Comparison of ENCODE assay signal across 3 cellular contexts in genomic region chr1:52905376-52905698, GRCh38.
TF ChIP-seq lines count a peak whose summit lies in the region.

No MANE protein-coding gene starts in this region.

TF ChIP-seq in IMR-90, 13 proteins besides CTCF, POLR2A, EP300 and RAD21:
- TF ChIP-seq RCOR1 (IDR thresholded peaks at IDR 0.05; ENCODE audit: insufficient replicate concordance, low read length) = no peak
- TF ChIP-seq FOS (IDR thresholded peaks at IDR 0.05; ENCODE audit: low read depth, low read length) = no peak
- TF ChIP-seq SMC3 (IDR thresholded peaks at IDR 0.05; ENCODE audit: low read depth, low read length) = no peak
- TF ChIP-seq RFX5 (IDR thresholded peaks at IDR 0.05; ENCODE audit: low read depth, low read length) = no peak
- TF ChIP-seq NFE2L2 (IDR thresholded peaks at IDR 0.05; ENCODE audit: low read depth, low read length) = no peak
- TF ChIP-seq ELK1 (IDR thresholded peaks at IDR 0.05; ENCODE audit: borderline replicate concordance, low read depth, low read length) = no peak
- TF ChIP-seq CHD1 (IDR thresholded peaks at IDR 0.05; ENCODE audit: low read depth, low read length) = no peak
- no peak for TF ChIP-seq BHLHE40 (IDR thresholded peaks at IDR 0.05; ENCODE audit: low read depth, low read length)
- no peak for TF ChIP-seq CEBPB (IDR thresholded peaks at IDR 0.05; ENCODE audit: low read depth, low read length)
- no peak for TF ChIP-seq MAZ (IDR thresholded peaks at IDR 0.05; ENCODE audit: borderline replicate concordance, low read depth, low read length)
- no peak for TF ChIP-seq USF2 (IDR thresholded peaks at IDR 0.05; ENCODE audit: low read depth, low read length)
- TF ChIP-seq MXI1 (IDR thresholded peaks at IDR 0.05; ENCODE audit: borderline replicate concordance, low read depth, low read length) = no peak
- TF ChIP-seq MAFK (IDR thresholded peaks at IDR 0.05; ENCODE audit: low read depth, low read length) = no peak

TF ChIP-seq in K562, 482 proteins besides CTCF, POLR2A, EP300 and RAD21 (continues in another document):
- TF ChIP-seq HOMEZ (CRISPR knock-in tag; IDR thresholded peaks at IDR 0.05) (no peak), ZNF124 (CRISPR knock-in tag; IDR thresholded peaks at IDR 0.05) (no peak), SRSF3 (IDR thresholded peaks at IDR 0.05; ENCODE audit: insufficient read depth, low read length) (no peak), ZNF592 (IDR thresholded peaks at IDR 0.05) (0 out of 2 replicates have a peak, but pooled peaks have one; percentile 24), ZSCAN29 (IDR thresholded peaks at IDR 0.05) (no peak), MEF2A (IDR thresholded peaks at IDR 0.05; ENCODE audit: control insufficient read depth, low read depth, low read length) (0 out of 2 replicates have a peak, but pooled peaks have one; percentile 2), U2AF1 (optimal IDR thresholded peaks at IDR 0.05; ENCODE audit: low read depth, low read length) (no peak), EGR1 (conservative IDR thresholded peaks at IDR 0.05) (no peak), JUN (IDR thresholded peaks at IDR 0.05; ENCODE audit: borderline replicate concordance, low read depth, low read length) (no peak), JUN (CRISPR knock-in tag; IDR thresholded peaks at IDR 0.05; ENCODE audit: borderline replicate concordance) (no peak), ZBTB1 (CRISPR knock-in tag; IDR thresholded peaks at IDR 0.05; ENCODE audit: borderline replicate concordance, low read depth) (no peak), L3MBTL2 (IDR thresholded peaks at IDR 0.05) (0 out of 2 replicates have a peak, but pooled peaks have one; percentile 7), HMG20B (CRISPR knock-in tag; IDR thresholded peaks at IDR 0.05) (no peak), HDAC6 (IDR thresholded peaks at IDR 0.05; ENCODE audit: low read depth, low read length) (no peak), KLF10 (CRISPR knock-in tag; IDR thresholded peaks at IDR 0.05) (no peak), AFF4 (CRISPR knock-in tag; IDR thresholded peaks at IDR 0.05) (no peak), NFE2 (IDR thresholded peaks at IDR 0.05; ENCODE audit: low read depth) (no peak)

TF ChIP-seq in HepG2, 621 proteins besides CTCF, POLR2A, EP300 and RAD21:
- TF ChIP-seq CHD2 (IDR thresholded peaks at IDR 0.05; ENCODE audit: low read depth, low read length) (no peak), ZNF7 (CRISPR knock-in tag; IDR thresholded peaks at IDR 0.05) (no peak), KLF15 (CRISPR knock-in tag; IDR thresholded peaks at IDR 0.05; ENCODE audit: borderline replicate concordance) (no peak), ZNF10 (CRISPR knock-in tag; IDR thresholded peaks at IDR 0.05; ENCODE audit: borderline replicate concordance, low read depth) (no peak), MED1 (CRISPR knock-in tag; IDR thresholded peaks at IDR 0.05) (no peak), ATF7 (IDR thresholded peaks at IDR 0.05) (no peak), ATF7 (CRISPR knock-in tag; IDR thresholded peaks at IDR 0.05) (no peak), ZNF567 (CRISPR knock-in tag; IDR thresholded peaks at IDR 0.05; ENCODE audit: borderline replicate concordance) (no peak), ZGPAT (CRISPR knock-in tag; IDR thresholded peaks at IDR 0.05) (no peak), ZNF441 (CRISPR knock-in tag; IDR thresholded peaks at IDR 0.05; ENCODE audit: borderline replicate concordance) (no peak), ZBTB40 (IDR thresholded peaks at IDR 0.05) (no peak), ZBTB40 (CRISPR knock-in tag; IDR thresholded peaks at IDR 0.05) (no peak), ATF5 (CRISPR knock-in tag; IDR thresholded peaks at IDR 0.05; ENCODE audit: low read depth) (no peak), SIX1 (CRISPR knock-in tag; IDR thresholded peaks at IDR 0.05; ENCODE audit: borderline replicate concordance) (no peak), RFX3 (CRISPR knock-in tag; IDR thresholded peaks at IDR 0.05) (no peak)
TF ChIP-seq in HepG2: peak in this region for 0.
